Comparison of ENCODE assay signal across 1 cellular context in genomic region chr6:2756245-2756644, GRCh38.
TF ChIP-seq lines count a peak whose summit lies in the region.

No MANE protein-coding gene starts in this region.

TF ChIP-seq in HepG2, 621 proteins besides CTCF, POLR2A, EP300 and RAD21:
- TF ChIP-seq ZFP82 (CRISPR knock-in tag; IDR thresholded peaks at IDR 0.05; ENCODE audit: borderline replicate concordance) (no peak), DBP (CRISPR knock-in tag; IDR thresholded peaks at IDR 0.05; ENCODE audit: not compliant biosample characterization) (no peak), JUND (CRISPR knock-in tag; IDR thresholded peaks at IDR 0.05) (no peak), CREM (IDR thresholded peaks at IDR 0.05) (0 out of 2 replicates have a peak, but pooled peaks have one; percentile 1), CREM (CRISPR knock-in tag; IDR thresholded peaks at IDR 0.05) (no peak), CSRNP1 (CRISPR knock-in tag; IDR thresholded peaks at IDR 0.05) (no peak), CENPX (CRISPR knock-in tag; IDR thresholded peaks at IDR 0.05) (no peak)
